Comparison of ENCODE assay signal across 15 cellular contexts in genomic region chr15:67946701-67947100, GRCh38.
DNase-seq lines count a peak whose midpoint lies in the region; TF ChIP-seq lines count a peak whose summit lies in the region.
"Had no signal": no experiment of that assay in that cellular context is flagged by ENCODE, and none has a peak within 500 bp of the region (broad histone marks: within the 10 kb centered on the region; RNA-seq: fewer than 3 reads in every experiment).

No MANE protein-coding gene starts in this region.

- H3K27ac Mint-ChIP-seq in IgD-negative memory B cell: peak overlapping the region in 1 of 3 donors; percentile 57
- H3K27ac Mint-ChIP-seq in brain: peak overlapping the region; percentile 15 to 96 (median 88)
- peak overlapping the region; percentile 100 for H3K27ac Mint-ChIP-seq in neural progenitor cell

- H3F3A ChIP-seq in neural progenitor cell (ENCODE audit: low read depth): peaks cover 13% of the 10 kb centered on the region

- H3K4me1 Mint-ChIP-seq in IgD-negative memory B cell (peaks cover 7 to 11% (median 8%) of the 10 kb centered on the region in 3 donors), brain (peaks cover 21% of the 10 kb centered on the region), neural progenitor cell (peaks cover 54% of the 10 kb centered on the region)

- DNase-seq in neural progenitor cell (ENCODE audit: low spot score) (no peak), SKM-1 treated with dmso at 0.1 percent for 144 hours (lab: John Stamatoyannopoulos, UW; ENCODE audit: unreplicated experiment) (no peak), GF-D8 (lab: John Stamatoyannopoulos, UW) (no peak), HEK293T (ENCODE audit: extremely low spot score) (no peak), NCI-H2029 (lab: John Stamatoyannopoulos, UW) (no peak)
- DNase-seq: activated CD8-positive, alpha-beta memory T cell treated with anti-CD3 and anti-CD28 coated beads, Interleukin-2, amount 50 U/mL, for 48 hours; brain microvascular endothelial cell; COR-L47; left lung; NCI-H1930 had no signal

- H3K4me3 ChIP-seq in neural progenitor cell: no peak overlapping the region
- H3K4me3 ChIP-seq: GM23248, left lung, SJSA1 had no signal

- CTCF ChIA-PET in HEK293T (lab: Yijun Ruan, JAX): no interaction called here

- H3K9ac ChIP-seq in ES-I3 (ENCODE audit: low read depth, low read length) (0 out of 2 replicates have a peak overlapping the region, but pooled peaks have one; percentile 20), neural progenitor cell (no peak overlapping the region)
- H3K9ac ChIP-seq: GM23248 had no signal

- TF ChIP-seq CTCF in brain (conservative IDR thresholded peaks at IDR 0.05) (no peak), neural progenitor cell (IDR thresholded peaks at IDR 0.05) (no peak)

- H3K9me3 Mint-ChIP-seq in IgD-negative memory B cell (peaks cover 0 to 3% (median 0%) of the 10 kb centered on the region in 3 donors), brain (peaks cover 0 to 10% (median 2%) of the 10 kb centered on the region in 5 experiments), neural progenitor cell (peaks cover 3% of the 10 kb centered on the region)

- peak overlapping the region; percentile 15 for H3K4me2 ChIP-seq in neural progenitor cell

- peak overlapping the region; percentile 72 for H3K27ac ChIP-seq in neural progenitor cell
- H3K27ac ChIP-seq: brain microvascular endothelial cell, GM23248, left lung had no signal

- H2AFZ ChIP-seq in neural progenitor cell (replicated peaks): peak overlapping the region; percentile 64
- H2AFZ ChIP-seq: GM23248 had no signal

- H3K36me3 ChIP-seq in ES-I3 (ENCODE audit: insufficient read depth, low read length): no peaks in the 10 kb centered on the region
- H3K36me3 ChIP-seq in neural progenitor cell: no peaks in the 10 kb centered on the region
- H3K36me3 ChIP-seq: brain microvascular endothelial cell, left lung, SJSA1 had no signal

- H3K4me1 ChIP-seq in ES-I3 (ENCODE audit: insufficient read depth, low read length) (peaks cover 22% of the 10 kb centered on the region), neural progenitor cell (peaks cover 31% of the 10 kb centered on the region)
- H3K4me1 ChIP-seq: left lung had no signal

- H3K4me3 Mint-ChIP-seq in IgD-negative memory B cell (peak overlapping the region in 3 of 4 donors; percentile 18 to 68 (median 58)), brain (peak overlapping the region in 2 of 5 experiments; percentile 44 to 73), neural progenitor cell (peak overlapping the region; percentile 75)

- H3K9me3 ChIP-seq in ES-I3 (ENCODE audit: control insufficient read depth, insufficient read depth, low read length): no peaks in the 10 kb centered on the region
- H3K9me3 ChIP-seq in neural progenitor cell (ENCODE audit: low read depth): no peaks in the 10 kb centered on the region
- H3K9me3 ChIP-seq: left lung, SJSA1 had no signal

- no peaks in the 10 kb centered on the region for H3K27me3 ChIP-seq in neural progenitor cell
- H3K27me3 ChIP-seq: brain microvascular endothelial cell, left lung, SJSA1 had no signal

- peaks cover 2% of the 10 kb centered on the region for H3K27me3 Mint-ChIP-seq in IgD-negative memory B cell
- no peaks in the 10 kb centered on the region for H3K27me3 Mint-ChIP-seq in brain
- peaks cover 5% of the 10 kb centered on the region for H3K27me3 Mint-ChIP-seq in neural progenitor cell (ENCODE audit: insufficient read depth, low read depth)

- no peaks in the 10 kb centered on the region for H4K20me1 ChIP-seq in neural progenitor cell (ENCODE audit: low read depth)

- POLR2A ChIA-PET in HEK293T (lab: Yijun Ruan, JAX): interaction anchor here (2.5 kb wide), 1 partner anchor 32 kb away, joined by 13 read pairs; no protein-coding TSS in a partner anchor

- no peaks in the 10 kb centered on the region for H3K79me2 ChIP-seq in neural progenitor cell (ENCODE audit: low read depth)

- H3K36me3 Mint-ChIP-seq in IgD-negative memory B cell (peaks cover 3% of the 10 kb centered on the region), brain (no peaks in the 10 kb centered on the region), neural progenitor cell (peaks cover 14% of the 10 kb centered on the region)

TF ChIP-seq in HEK293T, 16 proteins besides CTCF, POLR2A, EP300 and RAD21:
- TF ChIP-seq NFRKB (IDR thresholded peaks at IDR 0.05): no peak
- no peak for TF ChIP-seq LEF1 (IDR thresholded peaks at IDR 0.05; ENCODE audit: borderline replicate concordance)
- TF ChIP-seq FOXK2 (IDR thresholded peaks at IDR 0.05): no peak
- TF ChIP-seq PKNOX1 (IDR thresholded peaks at IDR 0.05): no peak
- no peak for TF ChIP-seq ELF4 (IDR thresholded peaks at IDR 0.05)
- TF ChIP-seq FOXM1 (IDR thresholded peaks at IDR 0.05; ENCODE audit: borderline replicate concordance): no peak
- TF ChIP-seq L3MBTL2 (conservative IDR thresholded peaks at IDR 0.05): no peak
- no peak for TF ChIP-seq SUZ12 (IDR thresholded peaks at IDR 0.05)
- no peak for TF ChIP-seq SP1 (IDR thresholded peaks at IDR 0.05)
- TF ChIP-seq ZNF384 (IDR thresholded peaks at IDR 0.05): no peak
- TF ChIP-seq TARDBP (IDR thresholded peaks at IDR 0.05): no peak
- TF ChIP-seq HDGF (IDR thresholded peaks at IDR 0.05; ENCODE audit: borderline replicate concordance): no peak
- no peak for TF ChIP-seq BHLHE40 (IDR thresholded peaks at IDR 0.05; ENCODE audit: borderline replicate concordance)
- no peak for TF ChIP-seq CTBP1 (IDR thresholded peaks at IDR 0.05; ENCODE audit: borderline replicate concordance)
- TF ChIP-seq FOXA1 (IDR thresholded peaks at IDR 0.05): no peak
